ENCODE assay signal across 1 cellular context in the genomic region with DNA sequence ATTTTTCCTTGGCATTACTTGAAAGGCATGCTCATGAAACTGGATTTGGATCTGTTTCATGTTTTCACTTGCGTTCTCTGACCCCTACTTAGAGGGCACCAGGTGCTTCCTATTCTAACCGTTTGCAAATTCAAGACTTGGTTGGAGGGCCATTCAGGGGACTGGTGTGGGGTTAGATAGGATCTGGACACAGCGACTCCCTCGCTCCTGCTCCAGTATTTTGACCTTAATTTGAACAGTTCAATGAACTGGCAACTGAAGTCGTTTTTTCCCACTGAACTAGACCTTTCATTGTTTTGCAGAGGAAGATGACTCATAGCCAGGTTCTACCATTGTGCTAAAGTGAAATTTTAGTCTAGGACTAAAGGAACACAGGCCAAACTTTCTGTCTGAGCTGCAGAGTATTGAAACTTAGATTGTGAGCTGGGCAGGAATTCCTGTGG.
TF ChIP-seq lines count a peak whose summit lies in the region.

No MANE protein-coding gene starts in this region.

TF ChIP-seq in HepG2, 621 proteins besides CTCF, POLR2A, EP300 and RAD21 (continued from another document and continues in another):
- TF ChIP-seq, protein P1, sequence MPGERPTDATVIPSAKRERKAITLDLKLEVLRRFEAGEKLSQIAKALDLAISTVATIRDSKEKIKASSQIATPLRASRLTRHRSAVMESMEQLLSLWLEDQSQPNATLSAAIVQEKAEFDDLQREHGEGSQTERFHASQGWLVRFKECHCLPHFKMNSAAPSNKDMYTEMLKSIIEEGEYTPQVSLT (CRISPR knock-in tag; IDR thresholded peaks at IDR 0.05; ENCODE audit: borderline replicate concordance, low read depth), result no peak
- TF ChIP-seq CBFB (CRISPR knock-in tag; IDR thresholded peaks at IDR 0.05), result no peak
- TF ChIP-seq, protein P2, sequence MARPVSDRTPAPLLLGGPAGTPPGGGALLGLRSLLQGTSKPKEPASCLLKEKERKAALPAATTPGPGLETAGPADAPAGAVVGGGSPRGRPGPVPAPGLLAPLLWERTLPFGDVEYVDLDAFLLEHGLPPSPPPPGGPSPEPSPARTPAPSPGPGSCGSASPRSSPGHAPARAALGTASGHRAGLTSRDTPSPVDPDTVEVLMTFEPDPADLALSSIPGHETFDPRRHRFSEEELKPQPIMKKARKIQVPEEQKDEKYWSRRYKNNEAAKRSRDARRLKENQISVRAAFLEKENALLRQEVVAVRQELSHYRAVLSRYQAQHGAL (CRISPR knock-in tag; IDR thresholded peaks at IDR 0.05; ENCODE audit: not compliant biosample characterization), result peak; percentile 46
- TF ChIP-seq YEATS2 (CRISPR knock-in tag; IDR thresholded peaks at IDR 0.05; ENCODE audit: borderline replicate concordance), result no peak
- no peak for TF ChIP-seq ZNF570 (CRISPR knock-in tag; IDR thresholded peaks at IDR 0.05; ENCODE audit: borderline replicate concordance)
- TF ChIP-seq FOSL2 (CRISPR knock-in tag; IDR thresholded peaks at IDR 0.05), result peak; percentile 96
- TF ChIP-seq NFKBIZ (CRISPR knock-in tag; IDR thresholded peaks at IDR 0.05), result no peak
- peak; percentile 49 for TF ChIP-seq ASH2L (IDR thresholded peaks at IDR 0.05; ENCODE audit: insufficient read length, low read depth, low read length)
- TF ChIP-seq ZNF234 (CRISPR knock-in tag; conservative IDR thresholded peaks at IDR 0.05), result no peak
- TF ChIP-seq, protein P3, sequence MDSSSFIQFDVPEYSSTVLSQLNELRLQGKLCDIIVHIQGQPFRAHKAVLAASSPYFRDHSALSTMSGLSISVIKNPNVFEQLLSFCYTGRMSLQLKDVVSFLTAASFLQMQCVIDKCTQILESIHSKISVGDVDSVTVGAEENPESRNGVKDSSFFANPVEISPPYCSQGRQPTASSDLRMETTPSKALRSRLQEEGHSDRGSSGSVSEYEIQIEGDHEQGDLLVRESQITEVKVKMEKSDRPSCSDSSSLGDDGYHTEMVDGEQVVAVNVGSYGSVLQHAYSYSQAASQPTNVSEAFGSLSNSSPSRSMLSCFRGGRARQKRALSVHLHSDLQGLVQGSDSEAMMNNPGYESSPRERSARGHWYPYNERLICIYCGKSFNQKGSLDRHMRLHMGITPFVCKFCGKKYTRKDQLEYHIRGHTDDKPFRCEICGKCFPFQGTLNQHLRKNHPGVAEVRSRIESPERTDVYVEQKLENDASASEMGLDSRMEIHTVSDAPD (CRISPR knock-in tag; IDR thresholded peaks at IDR 0.05), result no peak
- TF ChIP-seq ZNF619 (CRISPR knock-in tag; IDR thresholded peaks at IDR 0.05), result no peak
- TF ChIP-seq TBX3 (IDR thresholded peaks at IDR 0.05; ENCODE audit: borderline replicate concordance), result no peak
- TF ChIP-seq, protein P4, sequence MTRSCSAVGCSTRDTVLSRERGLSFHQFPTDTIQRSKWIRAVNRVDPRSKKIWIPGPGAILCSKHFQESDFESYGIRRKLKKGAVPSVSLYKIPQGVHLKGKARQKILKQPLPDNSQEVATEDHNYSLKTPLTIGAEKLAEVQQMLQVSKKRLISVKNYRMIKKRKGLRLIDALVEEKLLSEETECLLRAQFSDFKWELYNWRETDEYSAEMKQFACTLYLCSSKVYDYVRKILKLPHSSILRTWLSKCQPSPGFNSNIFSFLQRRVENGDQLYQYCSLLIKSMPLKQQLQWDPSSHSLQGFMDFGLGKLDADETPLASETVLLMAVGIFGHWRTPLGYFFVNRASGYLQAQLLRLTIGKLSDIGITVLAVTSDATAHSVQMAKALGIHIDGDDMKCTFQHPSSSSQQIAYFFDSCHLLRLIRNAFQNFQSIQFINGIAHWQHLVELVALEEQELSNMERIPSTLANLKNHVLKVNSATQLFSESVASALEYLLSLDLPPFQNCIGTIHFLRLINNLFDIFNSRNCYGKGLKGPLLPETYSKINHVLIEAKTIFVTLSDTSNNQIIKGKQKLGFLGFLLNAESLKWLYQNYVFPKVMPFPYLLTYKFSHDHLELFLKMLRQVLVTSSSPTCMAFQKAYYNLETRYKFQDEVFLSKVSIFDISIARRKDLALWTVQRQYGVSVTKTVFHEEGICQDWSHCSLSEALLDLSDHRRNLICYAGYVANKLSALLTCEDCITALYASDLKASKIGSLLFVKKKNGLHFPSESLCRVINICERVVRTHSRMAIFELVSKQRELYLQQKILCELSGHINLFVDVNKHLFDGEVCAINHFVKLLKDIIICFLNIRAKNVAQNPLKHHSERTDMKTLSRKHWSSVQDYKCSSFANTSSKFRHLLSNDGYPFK (CRISPR knock-in tag; IDR thresholded peaks at IDR 0.05; ENCODE audit: borderline replicate concordance), result no peak
- peak; percentile 37; the same call in 1 of the 2 replicates for TF ChIP-seq FOXA3 (CRISPR knock-in tag; IDR thresholded peaks at IDR 0.05)
- peak; percentile 42; the same call in 1 of the 2 replicates for TF ChIP-seq HOXA3 (CRISPR knock-in tag; IDR thresholded peaks at IDR 0.05)
- TF ChIP-seq, protein P5, sequence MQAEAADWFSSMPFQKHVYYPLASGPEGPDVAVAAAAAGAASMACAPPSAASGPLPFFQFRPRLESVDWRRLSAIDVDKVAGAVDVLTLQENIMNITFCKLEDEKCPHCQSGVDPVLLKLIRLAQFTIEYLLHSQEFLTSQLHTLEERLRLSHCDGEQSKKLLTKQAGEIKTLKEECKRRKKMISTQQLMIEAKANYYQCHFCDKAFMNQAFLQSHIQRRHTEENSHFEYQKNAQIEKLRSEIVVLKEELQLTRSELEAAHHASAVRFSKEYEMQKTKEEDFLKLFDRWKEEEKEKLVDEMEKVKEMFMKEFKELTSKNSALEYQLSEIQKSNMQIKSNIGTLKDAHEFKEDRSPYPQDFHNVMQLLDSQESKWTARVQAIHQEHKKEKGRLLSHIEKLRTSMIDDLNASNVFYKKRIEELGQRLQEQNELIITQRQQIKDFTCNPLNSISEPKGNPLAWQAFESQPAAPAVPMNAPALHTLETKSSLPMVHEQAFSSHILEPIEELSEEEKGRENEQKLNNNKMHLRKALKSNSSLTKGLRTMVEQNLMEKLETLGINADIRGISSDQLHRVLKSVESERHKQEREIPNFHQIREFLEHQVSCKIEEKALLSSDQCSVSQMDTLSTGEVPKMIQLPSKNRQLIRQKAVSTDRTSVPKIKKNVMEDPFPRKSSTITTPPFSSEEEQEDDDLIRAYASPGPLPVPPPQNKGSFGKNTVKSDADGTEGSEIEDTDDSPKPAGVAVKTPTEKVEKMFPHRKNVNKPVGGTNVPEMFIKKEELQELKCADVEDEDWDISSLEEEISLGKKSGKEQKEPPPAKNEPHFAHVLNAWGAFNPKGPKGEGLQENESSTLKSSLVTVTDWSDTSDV (CRISPR knock-in tag; IDR thresholded peaks at IDR 0.05), result no peak
- TF ChIP-seq, protein P6, sequence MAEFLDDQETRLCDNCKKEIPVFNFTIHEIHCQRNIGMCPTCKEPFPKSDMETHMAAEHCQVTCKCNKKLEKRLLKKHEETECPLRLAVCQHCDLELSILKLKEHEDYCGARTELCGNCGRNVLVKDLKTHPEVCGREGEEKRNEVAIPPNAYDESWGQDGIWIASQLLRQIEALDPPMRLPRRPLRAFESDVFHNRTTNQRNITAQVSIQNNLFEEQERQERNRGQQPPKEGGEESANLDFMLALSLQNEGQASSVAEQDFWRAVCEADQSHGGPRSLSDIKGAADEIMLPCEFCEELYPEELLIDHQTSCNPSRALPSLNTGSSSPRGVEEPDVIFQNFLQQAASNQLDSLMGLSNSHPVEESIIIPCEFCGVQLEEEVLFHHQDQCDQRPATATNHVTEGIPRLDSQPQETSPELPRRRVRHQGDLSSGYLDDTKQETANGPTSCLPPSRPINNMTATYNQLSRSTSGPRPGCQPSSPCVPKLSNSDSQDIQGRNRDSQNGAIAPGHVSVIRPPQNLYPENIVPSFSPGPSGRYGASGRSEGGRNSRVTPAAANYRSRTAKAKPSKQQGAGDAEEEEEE (CRISPR knock-in tag; IDR thresholded peaks at IDR 0.05; ENCODE audit: borderline replicate concordance), result no peak
- TF ChIP-seq, protein P7, sequence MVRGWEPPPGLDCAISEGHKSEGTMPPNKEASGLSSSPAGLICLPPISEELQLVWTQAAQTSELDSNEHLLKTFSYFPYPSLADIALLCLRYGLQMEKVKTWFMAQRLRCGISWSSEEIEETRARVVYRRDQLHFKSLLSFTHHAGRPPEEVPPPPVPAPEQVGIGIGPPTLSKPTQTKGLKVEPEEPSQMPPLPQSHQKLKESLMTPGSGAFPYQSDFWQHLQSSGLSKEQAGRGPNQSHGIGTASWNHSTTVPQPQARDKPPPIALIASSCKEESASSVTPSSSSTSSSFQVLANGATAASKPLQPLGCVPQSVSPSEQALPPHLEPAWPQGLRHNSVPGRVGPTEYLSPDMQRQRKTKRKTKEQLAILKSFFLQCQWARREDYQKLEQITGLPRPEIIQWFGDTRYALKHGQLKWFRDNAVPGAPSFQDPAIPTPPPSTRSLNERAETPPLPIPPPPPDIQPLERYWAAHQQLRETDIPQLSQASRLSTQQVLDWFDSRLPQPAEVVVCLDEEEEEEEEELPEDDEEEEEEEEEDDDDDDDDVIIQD (CRISPR knock-in tag; IDR thresholded peaks at IDR 0.05; ENCODE audit: low read depth), result peak; percentile 89
- TF ChIP-seq ARNT (IDR thresholded peaks at IDR 0.05), result no peak
- peak; percentile 68 for TF ChIP-seq TEAD3 (CRISPR knock-in tag; optimal IDR thresholded peaks at IDR 0.05; ENCODE audit: borderline replicate concordance)
- no peak for TF ChIP-seq ZNF260 (CRISPR knock-in tag; IDR thresholded peaks at IDR 0.05; ENCODE audit: borderline replicate concordance, low read depth)
- TF ChIP-seq MAFF (IDR thresholded peaks at IDR 0.05; ENCODE audit: low read depth, low read length), result no peak
- TF ChIP-seq, protein P8, sequence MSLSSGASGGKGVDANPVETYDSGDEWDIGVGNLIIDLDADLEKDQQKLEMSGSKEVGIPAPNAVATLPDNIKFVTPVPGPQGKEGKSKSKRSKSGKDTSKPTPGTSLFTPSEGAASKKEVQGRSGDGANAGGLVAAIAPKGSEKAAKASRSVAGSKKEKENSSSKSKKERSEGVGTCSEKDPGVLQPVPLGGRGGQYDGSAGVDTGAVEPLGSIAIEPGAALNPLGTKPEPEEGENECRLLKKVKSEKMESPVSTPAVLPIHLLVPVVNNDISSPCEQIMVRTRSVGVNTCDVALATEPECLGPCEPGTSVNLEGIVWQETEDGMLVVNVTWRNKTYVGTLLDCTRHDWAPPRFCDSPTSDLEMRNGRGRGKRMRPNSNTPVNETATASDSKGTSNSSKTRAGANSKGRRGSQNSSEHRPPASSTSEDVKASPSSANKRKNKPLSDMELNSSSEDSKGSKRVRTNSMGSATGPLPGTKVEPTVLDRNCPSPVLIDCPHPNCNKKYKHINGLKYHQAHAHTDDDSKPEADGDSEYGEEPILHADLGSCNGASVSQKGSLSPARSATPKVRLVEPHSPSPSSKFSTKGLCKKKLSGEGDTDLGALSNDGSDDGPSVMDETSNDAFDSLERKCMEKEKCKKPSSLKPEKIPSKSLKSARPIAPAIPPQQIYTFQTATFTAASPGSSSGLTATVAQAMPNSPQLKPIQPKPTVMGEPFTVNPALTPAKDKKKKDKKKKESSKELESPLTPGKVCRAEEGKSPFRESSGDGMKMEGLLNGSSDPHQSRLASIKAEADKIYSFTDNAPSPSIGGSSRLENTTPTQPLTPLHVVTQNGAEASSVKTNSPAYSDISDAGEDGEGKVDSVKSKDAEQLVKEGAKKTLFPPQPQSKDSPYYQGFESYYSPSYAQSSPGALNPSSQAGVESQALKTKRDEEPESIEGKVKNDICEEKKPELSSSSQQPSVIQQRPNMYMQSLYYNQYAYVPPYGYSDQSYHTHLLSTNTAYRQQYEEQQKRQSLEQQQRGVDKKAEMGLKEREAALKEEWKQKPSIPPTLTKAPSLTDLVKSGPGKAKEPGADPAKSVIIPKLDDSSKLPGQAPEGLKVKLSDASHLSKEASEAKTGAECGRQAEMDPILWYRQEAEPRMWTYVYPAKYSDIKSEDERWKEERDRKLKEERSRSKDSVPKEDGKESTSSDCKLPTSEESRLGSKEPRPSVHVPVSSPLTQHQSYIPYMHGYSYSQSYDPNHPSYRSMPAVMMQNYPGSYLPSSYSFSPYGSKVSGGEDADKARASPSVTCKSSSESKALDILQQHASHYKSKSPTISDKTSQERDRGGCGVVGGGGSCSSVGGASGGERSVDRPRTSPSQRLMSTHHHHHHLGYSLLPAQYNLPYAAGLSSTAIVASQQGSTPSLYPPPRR (CRISPR knock-in tag; IDR thresholded peaks at IDR 0.05; ENCODE audit: borderline replicate concordance), result no peak
- no peak for TF ChIP-seq U2AF1 (optimal IDR thresholded peaks at IDR 0.05; ENCODE audit: low read depth, low read length)
- no peak for TF ChIP-seq SIX1 (CRISPR knock-in tag; IDR thresholded peaks at IDR 0.05; ENCODE audit: borderline replicate concordance)
- TF ChIP-seq ZKSCAN8 (CRISPR knock-in tag; IDR thresholded peaks at IDR 0.05; ENCODE audit: borderline replicate concordance), result 0 out of 2 replicates have a peak, but pooled peaks have one; percentile 66
- TF ChIP-seq, protein P9, sequence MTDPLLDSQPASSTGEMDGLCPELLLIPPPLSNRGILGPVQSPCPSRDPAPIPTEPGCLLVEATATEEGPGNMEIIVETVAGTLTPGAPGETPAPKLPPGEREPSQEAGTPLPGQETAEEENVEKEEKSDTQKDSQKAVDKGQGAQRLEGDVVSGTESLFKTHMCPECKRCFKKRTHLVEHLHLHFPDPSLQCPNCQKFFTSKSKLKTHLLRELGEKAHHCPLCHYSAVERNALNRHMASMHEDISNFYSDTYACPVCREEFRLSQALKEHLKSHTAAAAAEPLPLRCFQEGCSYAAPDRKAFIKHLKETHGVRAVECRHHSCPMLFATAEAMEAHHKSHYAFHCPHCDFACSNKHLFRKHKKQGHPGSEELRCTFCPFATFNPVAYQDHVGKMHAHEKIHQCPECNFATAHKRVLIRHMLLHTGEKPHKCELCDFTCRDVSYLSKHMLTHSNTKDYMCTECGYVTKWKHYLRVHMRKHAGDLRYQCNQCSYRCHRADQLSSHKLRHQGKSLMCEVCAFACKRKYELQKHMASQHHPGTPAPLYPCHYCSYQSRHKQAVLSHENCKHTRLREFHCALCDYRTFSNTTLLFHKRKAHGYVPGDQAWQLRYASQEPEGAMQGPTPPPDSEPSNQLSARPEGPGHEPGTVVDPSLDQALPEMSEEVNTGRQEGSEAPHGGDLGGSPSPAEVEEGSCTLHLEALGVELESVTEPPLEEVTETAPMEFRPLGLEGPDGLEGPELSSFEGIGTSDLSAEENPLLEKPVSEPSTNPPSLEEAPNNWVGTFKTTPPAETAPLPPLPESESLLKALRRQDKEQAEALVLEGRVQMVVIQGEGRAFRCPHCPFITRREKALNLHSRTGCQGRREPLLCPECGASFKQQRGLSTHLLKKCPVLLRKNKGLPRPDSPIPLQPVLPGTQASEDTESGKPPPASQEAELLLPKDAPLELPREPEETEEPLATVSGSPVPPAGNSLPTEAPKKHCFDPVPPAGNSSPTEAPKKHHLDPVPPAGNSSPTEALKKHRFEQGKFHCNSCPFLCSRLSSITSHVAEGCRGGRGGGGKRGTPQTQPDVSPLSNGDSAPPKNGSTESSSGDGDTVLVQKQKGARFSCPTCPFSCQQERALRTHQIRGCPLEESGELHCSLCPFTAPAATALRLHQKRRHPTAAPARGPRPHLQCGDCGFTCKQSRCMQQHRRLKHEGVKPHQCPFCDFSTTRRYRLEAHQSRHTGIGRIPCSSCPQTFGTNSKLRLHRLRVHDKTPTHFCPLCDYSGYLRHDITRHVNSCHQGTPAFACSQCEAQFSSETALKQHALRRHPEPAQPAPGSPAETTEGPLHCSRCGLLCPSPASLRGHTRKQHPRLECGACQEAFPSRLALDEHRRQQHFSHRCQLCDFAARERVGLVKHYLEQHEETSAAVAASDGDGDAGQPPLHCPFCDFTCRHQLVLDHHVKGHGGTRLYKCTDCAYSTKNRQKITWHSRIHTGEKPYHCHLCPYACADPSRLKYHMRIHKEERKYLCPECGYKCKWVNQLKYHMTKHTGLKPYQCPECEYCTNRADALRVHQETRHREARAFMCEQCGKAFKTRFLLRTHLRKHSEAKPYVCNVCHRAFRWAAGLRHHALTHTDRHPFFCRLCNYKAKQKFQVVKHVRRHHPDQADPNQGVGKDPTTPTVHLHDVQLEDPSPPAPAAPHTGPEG (CRISPR knock-in tag; IDR thresholded peaks at IDR 0.05), result no peak
- peak; percentile 79 for TF ChIP-seq MED1 (CRISPR knock-in tag; IDR thresholded peaks at IDR 0.05)
- no peak for TF ChIP-seq ZNF350 (CRISPR knock-in tag; IDR thresholded peaks at IDR 0.05; ENCODE audit: borderline replicate concordance, low read depth)
- TF ChIP-seq FOXP1 (IDR thresholded peaks at IDR 0.05), result no peak
- TF ChIP-seq FOXP1 (CRISPR knock-in tag; IDR thresholded peaks at IDR 0.05), result peak; percentile 29; the same call in 1 of the 2 replicates
